Comparison of ENCODE assay signal across 11 cellular contexts in the genomic region with DNA sequence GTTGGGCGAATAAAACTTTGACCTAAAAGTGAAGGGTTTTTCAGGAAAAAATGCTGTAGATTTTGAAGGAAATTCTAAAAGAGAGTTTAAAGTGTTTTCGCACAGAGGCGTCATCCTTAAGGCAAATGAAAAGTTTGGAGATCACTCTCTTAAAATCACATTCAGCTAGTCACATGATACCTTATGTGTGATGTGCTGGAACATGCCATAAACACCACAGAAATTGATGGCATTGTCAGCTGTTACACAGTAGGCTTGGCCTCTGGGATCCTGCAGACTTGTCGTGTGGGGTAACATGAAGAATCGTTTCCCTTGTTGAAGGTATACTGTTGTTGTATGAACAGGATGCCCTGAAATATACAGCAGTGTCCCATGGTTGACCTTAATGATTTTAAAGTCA. TPM values are rescaled to one million over a fixed set of nuclear protein-coding genes. Genes with fewer than 3 reads are reported as not detected.
DNase-seq lines count a peak whose midpoint lies in the region; ATAC-seq and TF ChIP-seq lines count a peak whose summit lies in the region.
"Had no signal": no experiment of that assay in that cellular context is flagged by ENCODE, and none has a peak within 500 bp of the region (broad histone marks: within the 10 kb centered on the region; RNA-seq: fewer than 3 reads in every experiment).

No MANE protein-coding gene starts in this region.

- no peaks in the 10 kb centered on the region for H3K27me3 ChIP-seq in RWPE2 (ENCODE audit: insufficient read depth, poor library complexity, severe bottlenecking)
- H3K27me3 ChIP-seq in upper lobe of right lung = no peaks in the 10 kb centered on the region

- H3K9me3 ChIP-seq in RWPE2 (ENCODE audit: severe bottlenecking) = no peaks in the 10 kb centered on the region
- no peaks in the 10 kb centered on the region for H3K9me3 ChIP-seq in upper lobe of right lung

- no peaks in the 10 kb centered on the region for H3K27me3 Mint-ChIP-seq in stimulated activated naive CD8-positive, alpha-beta T cell treated with anti-CD3 and anti-CD28 coated beads, Interleukin-15, Interleukin-2, amounts not matched to agents 100 ng/mL and 50 ng/mL, for 24 hours

- no peak overlapping the region for H3K4me3 ChIP-seq in RWPE2 (ENCODE audit: severe bottlenecking)
- H3K4me3 ChIP-seq in fibroblast of mammary gland (ENCODE audit: control insufficient read depth, low read depth, low read length) = no peak overlapping the region
- no peak overlapping the region for H3K4me3 ChIP-seq in upper lobe of right lung

- no peaks in the 10 kb centered on the region for H3K9me3 Mint-ChIP-seq in stimulated activated naive CD8-positive, alpha-beta T cell treated with anti-CD3 and anti-CD28 coated beads, Interleukin-15, Interleukin-2, amounts not matched to agents 100 ng/mL and 50 ng/mL, for 24 hours

- no peak for ATAC-seq in stimulated activated naive CD8-positive, alpha-beta T cell treated with anti-CD3 and anti-CD28 coated beads, Interleukin-15, Interleukin-2, amounts not matched to agents 100 U/mL and 50 U/mL, for 24 hours
- ATAC-seq in RWPE2 (ENCODE audit: low read depth) (no peak), HG02938 (IDR thresholded peaks at IDR 0.05; ENCODE audit: unreplicated experiment) (no peak), HG03039 (IDR thresholded peaks at IDR 0.05; ENCODE audit: unreplicated experiment) (no peak), upper lobe of right lung (no peak)

- no peak for TF ChIP-seq CTCF in RWPE2 (IDR thresholded peaks at IDR 0.05; ENCODE audit: poor library complexity, severe bottlenecking)
- TF ChIP-seq CTCF in fibroblast of mammary gland (conservative IDR thresholded peaks at IDR 0.05; ENCODE audit: control insufficient read depth, insufficient read depth, low read depth, low read length) = no peak
- TF ChIP-seq CTCF in upper lobe of right lung (IDR thresholded peaks at IDR 0.05) = no peak

- no peak for DNase-seq in stimulated activated naive CD8-positive, alpha-beta T cell treated with anti-CD3 and anti-CD28 coated beads, Interleukin-15, Interleukin-2, amounts not matched to agents 100 U/mL and 50 U/mL, for 24 hours
- DNase-seq in RWPE2 (ENCODE audit: low spot score) (no peak), fibroblast of mammary gland (ENCODE audit: low read depth) (peak; percentile 6), cardiac septum (ENCODE audit: low spot score) (no peak), upper lobe of right lung (no peak)
- DNase-seq: hypothalamus, occipital lobe had no signal

- H3K4me1 ChIP-seq in RWPE2 (ENCODE audit: insufficient read depth, poor library complexity, severe bottlenecking) = peaks cover 44% of the 10 kb centered on the region
- peaks cover 43% of the 10 kb centered on the region for H3K4me1 ChIP-seq in upper lobe of right lung

- H3K27ac ChIP-seq in RWPE2 (ENCODE audit: poor library complexity, severe bottlenecking) = peak overlapping the region; percentile 88
- H3K27ac ChIP-seq in upper lobe of right lung = no peak overlapping the region

- peaks cover 38% of the 10 kb centered on the region for H3K36me3 Mint-ChIP-seq in stimulated activated naive CD8-positive, alpha-beta T cell treated with anti-CD3 and anti-CD28 coated beads, Interleukin-15, Interleukin-2, amounts not matched to agents 100 ng/mL and 50 ng/mL, for 24 hours (ENCODE audit: low read depth)

- peak overlapping the region; percentile 95 for H3K27ac Mint-ChIP-seq in stimulated activated naive CD8-positive, alpha-beta T cell treated with anti-CD3 and anti-CD28 coated beads, Interleukin-15, Interleukin-2, amounts not matched to agents 100 ng/mL and 50 ng/mL, for 24 hours

- H3K36me3 ChIP-seq in RWPE2 (ENCODE audit: low read depth) = peaks cover 5% of the 10 kb centered on the region; the same call in 1 of the 2 replicates
- no peaks in the 10 kb centered on the region for H3K36me3 ChIP-seq in upper lobe of right lung

- peaks cover 72% of the 10 kb centered on the region for H3K4me1 Mint-ChIP-seq in stimulated activated naive CD8-positive, alpha-beta T cell treated with anti-CD3 and anti-CD28 coated beads, Interleukin-15, Interleukin-2, amounts not matched to agents 100 ng/mL and 50 ng/mL, for 24 hours (ENCODE audit: low read depth)

- peak overlapping the region; percentile 85 for H3K4me3 Mint-ChIP-seq in stimulated activated naive CD8-positive, alpha-beta T cell treated with anti-CD3 and anti-CD28 coated beads, Interleukin-15, Interleukin-2, amounts not matched to agents 100 ng/mL and 50 ng/mL, for 24 hours

- intact Hi-C loops in cardiac septum (cut with DNase I) (no loop called here), upper lobe of right lung (cut with DNase I) (no loop called here)

RNA-seq across cellular contexts. Expression of a gene that starts 3.3 kb away (rescaled TPM):
- total RNA-seq in cardiac septum = 69.0 TPM
- 107 TPM for total RNA-seq in upper lobe of right lung

RNA-seq across cellular contexts. Expression of a gene that starts 48.5 kb away (rescaled TPM):
- total RNA-seq in cardiac septum (0.48 TPM), upper lobe of right lung (not detected)
- total RNA-seq: chondrocyte had no signal
